In the genomic region with DNA sequence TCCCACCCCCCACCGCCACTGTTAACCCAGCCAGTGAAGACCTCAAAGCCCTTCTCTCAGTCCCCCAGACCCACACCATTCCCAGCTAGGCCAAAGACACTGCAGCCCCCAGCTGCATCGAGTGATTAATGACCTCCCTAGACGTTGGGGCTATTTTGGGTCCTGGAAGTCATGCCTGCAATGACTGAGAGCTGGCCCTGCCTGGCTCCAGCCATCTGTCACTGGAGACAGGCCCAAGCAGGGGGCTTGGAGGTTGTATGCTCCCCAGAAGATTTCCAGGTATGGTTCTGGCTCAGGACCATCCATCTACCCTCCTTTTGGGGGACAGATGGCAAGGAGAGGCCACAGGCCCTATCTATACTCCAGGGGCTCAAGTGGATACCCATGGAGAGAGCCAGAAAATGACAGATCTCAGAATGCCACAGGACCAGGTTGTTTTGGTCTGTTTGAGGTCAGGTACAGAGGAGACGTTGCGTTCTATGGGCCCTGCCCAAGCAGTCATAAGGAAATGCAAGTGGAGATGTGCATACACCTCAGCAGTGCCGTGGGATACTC, we compare ENCODE assay signal across 17 cellular contexts. TPM values are rescaled to one million over a fixed set of nuclear protein-coding genes. Genes with fewer than 3 reads are reported as not detected.
DNase-seq lines count a peak whose midpoint lies in the region; ATAC-seq and TF ChIP-seq lines count a peak whose summit lies in the region.
"Had no signal": no experiment of that assay in that cellular context is flagged by ENCODE, and none has a peak within 500 bp of the region (broad histone marks: within the 10 kb centered on the region; RNA-seq: fewer than 3 reads in every experiment).

No MANE protein-coding gene starts in this region.

- H3K79me2 ChIP-seq in H9 (ENCODE audit: insufficient read depth, low read length) (no peaks in the 10 kb centered on the region), osteoblast (ENCODE audit: insufficient read depth, low read length) (no peaks in the 10 kb centered on the region)

- no peak overlapping the region for H3K4me3 ChIP-seq in endodermal cell (ENCODE audit: low read length)
- H3K4me3 ChIP-seq in osteoblast (ENCODE audit: insufficient read depth, low read length), result no peak overlapping the region
- H3K4me3 ChIP-seq: heart left ventricle, SJSA1, testis had no signal

- no peak overlapping the region for H2BK12ac ChIP-seq in H9 (ENCODE audit: insufficient read length, low read depth, low read length)

- H2AK5ac ChIP-seq in H9 (ENCODE audit: insufficient read length, low read length), result no peak overlapping the region

- H3K27ac ChIP-seq in H9 (ENCODE audit: insufficient read length, low read depth, low read length) (no peak overlapping the region), endodermal cell (ENCODE audit: low read depth, low read length) (no peak overlapping the region), osteoblast (ENCODE audit: low read depth, low read length) (no peak overlapping the region)
- H3K27ac ChIP-seq: SJSA1, testis had no signal

- no CpG with 5 or more reads among the region's 6 CpGs for WGBS in H9 (ENCODE audit: extremely low coverage, insufficient read length, low lambda C conversion rate)
- WGBS in endodermal cell (ENCODE audit: insufficient coverage in 1 of 2, insufficient read length in 1 of 2), 2 experiments, result 92 to 93% methylated on average over 4 to 6 of the region's 6 CpGs

- no peak overlapping the region for H4K8ac ChIP-seq in H9 (replicated peaks; ENCODE audit: insufficient read length, low read depth, low read length)

- no peak overlapping the region for H2BK20ac ChIP-seq in H9 (ENCODE audit: low read depth, low read length, poor library complexity, severe bottlenecking)

- H3K27me3 ChIP-seq in H9 (ENCODE audit: insufficient read depth, low read length) (peaks cover 15% of the 10 kb centered on the region; the same call in 1 of the 2 replicates), endodermal cell (ENCODE audit: control insufficient read depth, insufficient read depth, low read length, poor library complexity, severe bottlenecking) (peaks cover 21% of the 10 kb centered on the region), osteoblast (ENCODE audit: insufficient read depth, low read length) (no peaks in the 10 kb centered on the region)
- H3K27me3 ChIP-seq: heart left ventricle, SJSA1, testis had no signal

- no peak overlapping the region for H3K23ac ChIP-seq in H9 (ENCODE audit: insufficient read length, low read depth, low read length)

- no peaks in the 10 kb centered on the region for H3K9me3 Mint-ChIP-seq in activated naive CD8-positive, alpha-beta T cell (ENCODE audit: low read depth)
- no peaks in the 10 kb centered on the region for H3K9me3 Mint-ChIP-seq in activated naive CD8-positive, alpha-beta T cell treated with anti-CD3 and anti-CD28 coated beads for 36 hours
- H3K9me3 Mint-ChIP-seq in H9 (no peaks in the 10 kb centered on the region), endodermal cell (no peaks in the 10 kb centered on the region)
- H3K9me3 Mint-ChIP-seq: activated CD4-positive, alpha-beta T cell treated with anti-CD3 and anti-CD28 coated beads, Interleukin-2, amount 10 ng/mL, durations not matched to agents 24 days and 14 days had no signal

- H3K14ac ChIP-seq in H9 (ENCODE audit: insufficient read depth, low read length), result no peak overlapping the region

- H2BK15ac ChIP-seq in H9 (ENCODE audit: low read depth, low read length), result no peak overlapping the region

- H3K27ac Mint-ChIP-seq in activated naive CD8-positive, alpha-beta T cell, result no peak overlapping the region
- H3K27ac Mint-ChIP-seq in activated naive CD8-positive, alpha-beta T cell treated with anti-CD3 and anti-CD28 coated beads for 36 hours, result no peak overlapping the region
- H3K27ac Mint-ChIP-seq in H9 (no peak overlapping the region), endodermal cell (no peak overlapping the region)
- H3K27ac Mint-ChIP-seq: activated CD4-positive, alpha-beta T cell treated with anti-CD3 and anti-CD28 coated beads, Interleukin-2, amount 10 ng/mL, durations not matched to agents 24 days and 14 days had no signal

- no peak overlapping the region for H4K5ac ChIP-seq in H9 (ENCODE audit: insufficient read length, low read depth, low read length)

- H3K9ac ChIP-seq in H9 (ENCODE audit: extremely low read depth, insufficient read length, low read length) (no peak overlapping the region), endodermal cell (ENCODE audit: extremely low read depth, low read length, poor library complexity, severe bottlenecking) (no peak overlapping the region)

- no peaks in the 10 kb centered on the region for H3K36me3 ChIP-seq in endodermal cell (ENCODE audit: control insufficient read depth, insufficient read depth, low read length)
- no peaks in the 10 kb centered on the region for H3K36me3 ChIP-seq in osteoblast (ENCODE audit: insufficient read depth, low read length)
- H3K36me3 ChIP-seq: heart left ventricle, SJSA1 had no signal

- H3K4me2 ChIP-seq in H9 (ENCODE audit: insufficient read depth, insufficient read length, low read length), result peak overlapping the region; percentile 77
- no peak overlapping the region for H3K4me2 ChIP-seq in osteoblast (ENCODE audit: insufficient read depth, low read length)

- H3K9me3 ChIP-seq in H9 (ENCODE audit: control insufficient read depth, low read depth, low read length) (no peaks in the 10 kb centered on the region), endodermal cell (ENCODE audit: control insufficient read depth, low read length) (no peaks in the 10 kb centered on the region), osteoblast (ENCODE audit: low read depth, low read length) (no peaks in the 10 kb centered on the region)
- H3K9me3 ChIP-seq: heart left ventricle, SJSA1, testis had no signal

- no peak for DNase-seq in activated naive CD8-positive, alpha-beta T cell treated with anti-CD3 and anti-CD28 coated beads for 36 hours
- DNase-seq in H9 (no peak), endodermal cell (no peak), osteoblast (ENCODE audit: insufficient read length, low spot score, missing footprints) (peak; percentile 50), NCI-H1694 (lab: John Stamatoyannopoulos, UW) (no peak)
- DNase-seq in stimulated activated CD8-positive, alpha-beta memory T cell treated with anti-CD3 and anti-CD28 coated beads, Interleukin-4, amount 100 ng/mL, for 48 hours, result no peak
- DNase-seq: activated CD4-positive, alpha-beta T cell treated with anti-CD3 and anti-CD28 coated beads, Interleukin-2, amount 10 ng/mL, durations not matched to agents 24 days and 14 days; activated naive CD4-positive, alpha-beta T cell treated with Interleukin-2 at 50 U/mL for 16 hours; DND-41; heart left ventricle; islet precursor cell; mesenchymal stem cell; NCI-H774; testis had no signal

- H3K36me3 Mint-ChIP-seq in activated naive CD8-positive, alpha-beta T cell, result no peaks in the 10 kb centered on the region
- H3K36me3 Mint-ChIP-seq in activated naive CD8-positive, alpha-beta T cell treated with anti-CD3 and anti-CD28 coated beads for 36 hours, result no peaks in the 10 kb centered on the region
- no peaks in the 10 kb centered on the region for H3K36me3 Mint-ChIP-seq in H9 (ENCODE audit: insufficient read depth in 1 of 3, low read depth in 3 of 3)
- no peaks in the 10 kb centered on the region for H3K36me3 Mint-ChIP-seq in endodermal cell (ENCODE audit: low read depth)

- H3K79me1 ChIP-seq in H9 (ENCODE audit: insufficient read depth, low read depth, low read length, poor library complexity, severe bottlenecking), result no peaks in the 10 kb centered on the region

- peaks cover 2% of the 10 kb centered on the region for H4K20me1 ChIP-seq in H9 (ENCODE audit: control insufficient read depth, insufficient read depth, insufficient read length)
- peaks cover 42% of the 10 kb centered on the region for H4K20me1 ChIP-seq in osteoblast (ENCODE audit: insufficient read depth, low read length)

- no peak overlapping the region for H2BK120ac ChIP-seq in H9 (ENCODE audit: low read depth, low read length, poor library complexity, severe bottlenecking)

- no peak overlapping the region for H3K4ac ChIP-seq in H9 (ENCODE audit: low read depth, low read length)

- peaks cover 5% of the 10 kb centered on the region for H3K27me3 Mint-ChIP-seq in activated naive CD8-positive, alpha-beta T cell
- peaks cover 19% of the 10 kb centered on the region for H3K27me3 Mint-ChIP-seq in activated naive CD8-positive, alpha-beta T cell treated with anti-CD3 and anti-CD28 coated beads for 36 hours
- H3K27me3 Mint-ChIP-seq in H9 (ENCODE audit: low read depth) (peaks cover 29% of the 10 kb centered on the region), endodermal cell (ENCODE audit: insufficient read depth) (peaks cover 37% of the 10 kb centered on the region)

- no peak overlapping the region for H3K56ac ChIP-seq in H9 (ENCODE audit: insufficient read length, low read depth, low read length)

- H3K4me3 Mint-ChIP-seq in activated naive CD8-positive, alpha-beta T cell, result peak overlapping the region; percentile 80
- no peak overlapping the region for H3K4me3 Mint-ChIP-seq in activated naive CD8-positive, alpha-beta T cell treated with anti-CD3 and anti-CD28 coated beads for 36 hours
- peak overlapping the region in 1 of 2 experiments; percentile 92; a peak in 2 of 5 replicates for H3K4me3 Mint-ChIP-seq in H9
- H3K4me3 Mint-ChIP-seq in endodermal cell, result peak overlapping the region; percentile 61

- H3K4me1 ChIP-seq in H9 (ENCODE audit: insufficient read depth, low read length) (peaks cover 3% of the 10 kb centered on the region; the same call in 1 of the 2 replicates), endodermal cell (ENCODE audit: control insufficient read depth, insufficient read depth, low read length) (no peaks in the 10 kb centered on the region), osteoblast (ENCODE audit: insufficient read depth, low read length) (peaks cover 10% of the 10 kb centered on the region)

- H2AFZ ChIP-seq in H9 (ENCODE audit: low read length) (no peak overlapping the region), osteoblast (ENCODE audit: low read length) (no peak overlapping the region)

- TF ChIP-seq CTCF in H9 (conservative IDR thresholded peaks at IDR 0.05), result no peak
- no peak for TF ChIP-seq CTCF in endodermal cell (conservative IDR thresholded peaks at IDR 0.05)
- no peak for TF ChIP-seq CTCF in osteoblast (IDR thresholded peaks at IDR 0.05; ENCODE audit: extremely low read depth, low read depth, low read length)

- no peak overlapping the region for H2BK5ac ChIP-seq in H9 (ENCODE audit: insufficient read length, low read length)

- no peak for ATAC-seq in HG02588 (IDR thresholded peaks at IDR 0.05; ENCODE audit: unreplicated experiment)

- H4K91ac ChIP-seq in H9 (ENCODE audit: insufficient read length, low read depth, low read length), result no peak overlapping the region

- no peak overlapping the region for H3K18ac ChIP-seq in H9 (ENCODE audit: insufficient read length, low read depth, low read length)

- H3K23me2 ChIP-seq in H9 (ENCODE audit: insufficient read length, low read depth, low read length, poor library complexity, severe bottlenecking), result peaks cover 9% of the 10 kb centered on the region

- peaks cover 60% of the 10 kb centered on the region for H3K4me1 Mint-ChIP-seq in activated naive CD8-positive, alpha-beta T cell (ENCODE audit: low read depth)
- H3K4me1 Mint-ChIP-seq in activated naive CD8-positive, alpha-beta T cell treated with anti-CD3 and anti-CD28 coated beads for 36 hours, result peaks cover 54% of the 10 kb centered on the region
- H3K4me1 Mint-ChIP-seq in H9, result peaks cover 22 to 47% of the 10 kb centered on the region in 2 experiments
- peaks cover 15% of the 10 kb centered on the region for H3K4me1 Mint-ChIP-seq in endodermal cell

- H3T11ph ChIP-seq in H9 (ENCODE audit: low read length), result no peak overlapping the region

RNA-seq across cellular contexts. Expression of gene KCNIP2, which starts 5.1 kb away (rescaled TPM):
- 1 to 10 TPM; 1.1 to 1.7 TPM for total RNA-seq in activated naive CD8-positive, alpha-beta T cell treated with anti-CD3 and anti-CD28 coated beads for 36 hours
- total RNA-seq in H9 (2021) (2.6 and 3.0 TPM in 2 replicates), endodermal cell (1 to 10 TPM; 2.8 to 3.0 TPM), osteoblast (0.88 and 1.4 TPM in 2 replicates)
- polyA plus RNA-seq in endodermal cell (2013, experiment 1 of 2), result 4.5 TPM
- polyA plus RNA-seq in endodermal cell (2013, experiment 2 of 2), result 3.9 TPM

RNA-seq across cellular contexts. Expression of gene OGA, which starts 20.2 kb away (rescaled TPM):
- total RNA-seq in activated naive CD8-positive, alpha-beta T cell treated with anti-CD3 and anti-CD28 coated beads for 36 hours, result 100 to 1,000 TPM in 1 of 2 experiments, 10 to 100 TPM in 1; 92.2 to 100 TPM
- total RNA-seq in H9 (2021) (120 and 125 TPM in 2 replicates), endodermal cell (100 to 1,000 TPM; 138 to 149 TPM), osteoblast (115 and 121 TPM in 2 replicates)
- polyA plus RNA-seq in endodermal cell (2013, experiment 1 of 2), result 104 TPM
- 105 TPM for polyA plus RNA-seq in endodermal cell (2013, experiment 2 of 2)

RNA-seq across cellular contexts. Expression of gene NPM3, which starts 55.2 kb away (rescaled TPM):
- total RNA-seq in activated naive CD8-positive, alpha-beta T cell treated with anti-CD3 and anti-CD28 coated beads for 36 hours, result 100 to 1,000 TPM; 255 to 260 TPM
- total RNA-seq in H9 (2021), result 133 and 139 TPM in 2 replicates
- total RNA-seq in endodermal cell, result 100 to 1,000 TPM in 1 of 2 donors, 10 to 100 TPM in 1; 82.2 to 133 TPM
- 81.8 TPM for polyA plus RNA-seq in endodermal cell (2013, experiment 1 of 2)
- polyA plus RNA-seq in endodermal cell (2013, experiment 2 of 2), result 78.0 TPM
- 47.7 and 64.8 TPM in 2 replicates for total RNA-seq in osteoblast
